In genomic region chr4:156779046-156779445, GRCh38 we compare ENCODE assay signal across 21 cellular contexts.
DNase-seq lines count a peak whose midpoint lies in the region; ATAC-seq and TF ChIP-seq lines count a peak whose summit lies in the region.
"Had no signal": no experiment of that assay in that cellular context is flagged by ENCODE, and none has a peak within 500 bp of the region (broad histone marks: within the 10 kb centered on the region; RNA-seq: fewer than 3 reads in every experiment).

No MANE protein-coding gene starts in this region.

- H3K4me3 ChIP-seq in PC-3 (ENCODE audit: low read length) (no peak overlapping the region), neural progenitor cell (no peak overlapping the region), PC-9 (no peak overlapping the region)
- no peak overlapping the region for H3K4me3 ChIP-seq in CD8-positive, alpha-beta memory T cell (ENCODE audit: low read length)

- CTCF ChIA-PET in PC-3 (lab: Charles Lee) (no interaction called here), PC-9 (lab: Charles Lee) (no interaction called here)
- CTCF ChIA-PET in CD8-positive, alpha-beta memory T cell (lab: Charles Lee): no interaction called here

- no peaks in the 10 kb centered on the region for H3K9me2 ChIP-seq in PC-3 (replicated peaks; ENCODE audit: low read length)
- H3K9me2 ChIP-seq in PC-9 (ENCODE audit: insufficient read depth): no peaks in the 10 kb centered on the region

- no peak overlapping the region for H3K4me3 Mint-ChIP-seq in neural progenitor cell
- H3K4me3 Mint-ChIP-seq in CD8-positive, alpha-beta memory T cell: no peak overlapping the region
- H3K4me3 Mint-ChIP-seq: activated CD4-positive, alpha-beta T cell treated with anti-CD3 and anti-CD28 coated beads, Interleukin-2, amount 10 ng/mL, durations not matched to agents 24 days and 14 days; activated naive CD8-positive, alpha-beta T cell treated with anti-CD3 and anti-CD28 coated beads, Interleukin-2, amount 10 ng/mL, durations not matched to agents 7 days and 5 days; activated T-cell treated with anti-CD3 and anti-CD28 coated beads, Interleukin-2, amount 50 U/mL, for 24 hours; B cell; naive B cell; type B pancreatic cell had no signal

- H3K27me3 ChIP-seq in PC-3 (ENCODE audit: low read length): no peaks in the 10 kb centered on the region
- no peaks in the 10 kb centered on the region for H3K27me3 ChIP-seq in neural progenitor cell
- H3K27me3 ChIP-seq in CD8-positive, alpha-beta memory T cell (ENCODE audit: insufficient read depth, low read length, poor library complexity, severe bottlenecking): no peaks in the 10 kb centered on the region
- H3K27me3 ChIP-seq in PC-9 (ENCODE audit: insufficient read depth, low read depth): no peaks in the 10 kb centered on the region

- ATAC-seq in PC-3: peak; percentile 35; the same call in 1 of the 2 replicates
- ATAC-seq: left colon had no signal

- no peaks in the 10 kb centered on the region for H3K9me3 Mint-ChIP-seq in neural progenitor cell
- H3K9me3 Mint-ChIP-seq in CD8-positive, alpha-beta memory T cell: peaks cover 1 to 14% (median 3%) of the 10 kb centered on the region in 5 donors
- H3K9me3 Mint-ChIP-seq: activated CD4-positive, alpha-beta T cell treated with anti-CD3 and anti-CD28 coated beads, Interleukin-2, amount 10 ng/mL, durations not matched to agents 24 days and 14 days; activated naive CD8-positive, alpha-beta T cell treated with anti-CD3 and anti-CD28 coated beads, Interleukin-2, amount 10 ng/mL, durations not matched to agents 7 days and 5 days; activated T-cell treated with anti-CD3 and anti-CD28 coated beads, Interleukin-2, amount 50 U/mL, for 24 hours had no signal

- H3K4me1 ChIP-seq in PC-3 (ENCODE audit: insufficient read depth, low read length) (peaks cover 62% of the 10 kb centered on the region), neural progenitor cell (no peaks in the 10 kb centered on the region), PC-9 (replicated peaks; ENCODE audit: insufficient read depth) (peaks cover 15% of the 10 kb centered on the region)
- no peaks in the 10 kb centered on the region for H3K4me1 ChIP-seq in CD8-positive, alpha-beta memory T cell (ENCODE audit: insufficient read depth, low read length)

- BruUV-seq in PC-3 (replicated peaks; lab: Mats Ljungman, UMichigan) (no TSS peak), PC-9 (replicated peaks; lab: Mats Ljungman, UMichigan) (no TSS peak)

- H4K20me1 ChIP-seq in PC-3 (ENCODE audit: low read length) (no peaks in the 10 kb centered on the region), neural progenitor cell (ENCODE audit: low read depth) (no peaks in the 10 kb centered on the region), PC-9 (ENCODE audit: insufficient read depth) (no peaks in the 10 kb centered on the region)

- H3K27ac ChIP-seq in PC-3 (ENCODE audit: low read length) (peak overlapping the region; percentile 79), neural progenitor cell (no peak overlapping the region), PC-9 (no peak overlapping the region)
- no peak overlapping the region for H3K27ac ChIP-seq in CD8-positive, alpha-beta memory T cell (ENCODE audit: low read depth, low read length)

- DNase-seq in EH (ENCODE audit: low read depth): peak; percentile 62
- peak; percentile 23 for DNase-seq in PC-3
- DNase-seq in fibroblast of gingiva (ENCODE audit: low read depth): peak; percentile 27
- no peak for DNase-seq in neural progenitor cell (ENCODE audit: low spot score)
- DNase-seq in CD8-positive, alpha-beta memory T cell: no peak
- no peak for DNase-seq in NCI-H2107 treated with DMSO at 0.1 percent for 48 hours (lab: John Stamatoyannopoulos, UW; ENCODE audit: unreplicated experiment)
- no peak for DNase-seq in kidney glomerular epithelial cell (lab: John Stamatoyannopoulos, UW)
- DNase-seq in PC-9: no peak
- DNase-seq: activated CD4-positive, alpha-beta T cell treated with anti-CD3 and anti-CD28 coated beads, Interleukin-2, amount 10 ng/mL, durations not matched to agents 24 days and 14 days; activated naive CD8-positive, alpha-beta T cell treated with anti-CD3 and anti-CD28 coated beads, Interleukin-2, amount 10 ng/mL, durations not matched to agents 7 days and 5 days; activated T-cell treated with anti-CD3 and anti-CD28 coated beads, Interleukin-2, amount 50 U/mL, for 24 hours; cerebellar nuclear complex; DMS 273 treated with DMSO at 0.1 percent for 48 hours; hippocampal formation; left colon; naive B cell; NCI-H1048; NCI-H2171 treated with DMSO at 0.1 percent for 48 hours; stimulated activated CD4-positive, alpha-beta T cell treated with anti-CD3 and anti-CD28 coated beads, Interleukin-4, amount 100 ng/mL, for 24 hours had no signal

- H3K9me3 ChIP-seq in PC-3 (ENCODE audit: low read length): no peaks in the 10 kb centered on the region
- H3K9me3 ChIP-seq in neural progenitor cell (ENCODE audit: low read depth): no peaks in the 10 kb centered on the region
- peaks cover 3% of the 10 kb centered on the region for H3K9me3 ChIP-seq in CD8-positive, alpha-beta memory T cell (ENCODE audit: low read length)
- no peaks in the 10 kb centered on the region for H3K9me3 ChIP-seq in PC-9 (ENCODE audit: insufficient read depth, low read depth)

- H3K79me2 ChIP-seq in PC-3 (ENCODE audit: low read length) (no peaks in the 10 kb centered on the region; the same call in 1 of the 2 replicates), neural progenitor cell (ENCODE audit: low read depth) (no peaks in the 10 kb centered on the region), PC-9 (ENCODE audit: low read depth) (no peaks in the 10 kb centered on the region)

- H3F3A ChIP-seq in PC-3 (ENCODE audit: low read length, unreplicated experiment): peaks cover 6% of the 10 kb centered on the region
- no peaks in the 10 kb centered on the region for H3F3A ChIP-seq in neural progenitor cell (ENCODE audit: low read depth)
- 0 out of 2 replicates have a peak, but pooled peaks cover 8% of the 10 kb centered on the region for H3F3A ChIP-seq in PC-9 (ENCODE audit: insufficient read depth, low read depth)

- H2AFZ ChIP-seq in PC-3 (ENCODE audit: low read length) (no peak overlapping the region), neural progenitor cell (replicated peaks) (no peak overlapping the region), PC-9 (no peak overlapping the region)

- H3K4me1 Mint-ChIP-seq in neural progenitor cell: peaks cover 4% of the 10 kb centered on the region
- no peaks in the 10 kb centered on the region for H3K4me1 Mint-ChIP-seq in CD8-positive, alpha-beta memory T cell
- H3K4me1 Mint-ChIP-seq: activated CD4-positive, alpha-beta T cell treated with anti-CD3 and anti-CD28 coated beads, Interleukin-2, amount 10 ng/mL, durations not matched to agents 24 days and 14 days; activated naive CD8-positive, alpha-beta T cell treated with anti-CD3 and anti-CD28 coated beads, Interleukin-2, amount 10 ng/mL, durations not matched to agents 7 days and 5 days; B cell had no signal

- POLR2A ChIA-PET in PC-3 (lab: Charles Lee; ENCODE audit: unreplicated experiment): no interaction called here
- POLR2A ChIA-PET in CD8-positive, alpha-beta memory T cell (lab: Charles Lee): no interaction called here
- POLR2A ChIA-PET in PC-9 (lab: Charles Lee; ENCODE audit: unreplicated experiment): no interaction called here

- TF ChIP-seq CTCF in PC-3 (conservative IDR thresholded peaks at IDR 0.05; ENCODE audit: low read depth, low read length) (no peak), neural progenitor cell (IDR thresholded peaks at IDR 0.05) (no peak), PC-9 (conservative IDR thresholded peaks at IDR 0.05) (no peak)

- intact Hi-C loops in PC-3 (cut with micrococcal nuclease): loop anchor here (2.0 to 10.0 kb wide), 3 partner anchors 178 to 204 kb away; no protein-coding TSS in a partner anchor
- intact Hi-C loops in PC-9 (cut with micrococcal nuclease; ENCODE audit: unreplicated experiment): loop anchor here (10.0 kb wide), 1 partner anchor 266 kb away; no protein-coding TSS in a partner anchor

- H3K9ac ChIP-seq in PC-3 (ENCODE audit: low read length): peak overlapping the region; percentile 30
- H3K9ac ChIP-seq in neural progenitor cell: no peak overlapping the region

- no peaks in the 10 kb centered on the region for H3K27me3 Mint-ChIP-seq in neural progenitor cell (ENCODE audit: insufficient read depth, low read depth)
- no peaks in the 10 kb centered on the region for H3K27me3 Mint-ChIP-seq in CD8-positive, alpha-beta memory T cell
- H3K27me3 Mint-ChIP-seq: activated CD4-positive, alpha-beta T cell treated with anti-CD3 and anti-CD28 coated beads, Interleukin-2, amount 10 ng/mL, durations not matched to agents 24 days and 14 days; activated naive CD8-positive, alpha-beta T cell treated with anti-CD3 and anti-CD28 coated beads, Interleukin-2, amount 10 ng/mL, durations not matched to agents 7 days and 5 days; activated T-cell treated with anti-CD3 and anti-CD28 coated beads, Interleukin-2, amount 50 U/mL, for 24 hours; B cell; naive B cell; type B pancreatic cell had no signal

- peak overlapping the region; percentile 67 for H3K4me2 ChIP-seq in PC-3 (ENCODE audit: low read length)
- H3K4me2 ChIP-seq in neural progenitor cell: no peak overlapping the region
- no peak overlapping the region for H3K4me2 ChIP-seq in PC-9

- H3K36me3 ChIP-seq in PC-3 (ENCODE audit: low read depth, low read length): no peaks in the 10 kb centered on the region
- no peaks in the 10 kb centered on the region for H3K36me3 ChIP-seq in neural progenitor cell
- H3K36me3 ChIP-seq in CD8-positive, alpha-beta memory T cell (ENCODE audit: insufficient read depth, low read length): no peaks in the 10 kb centered on the region
- H3K36me3 ChIP-seq in PC-9 (ENCODE audit: low read depth): no peaks in the 10 kb centered on the region

- H3K27ac Mint-ChIP-seq in neural progenitor cell: peak overlapping the region; percentile 64
- no peak overlapping the region for H3K27ac Mint-ChIP-seq in CD8-positive, alpha-beta memory T cell
- H3K27ac Mint-ChIP-seq: activated CD4-positive, alpha-beta T cell treated with anti-CD3 and anti-CD28 coated beads, Interleukin-2, amount 10 ng/mL, durations not matched to agents 24 days and 14 days; activated naive CD8-positive, alpha-beta T cell treated with anti-CD3 and anti-CD28 coated beads, Interleukin-2, amount 10 ng/mL, durations not matched to agents 7 days and 5 days; activated T-cell treated with anti-CD3 and anti-CD28 coated beads, Interleukin-2, amount 50 U/mL, for 24 hours; B cell; naive B cell; type B pancreatic cell had no signal

- H3K36me3 Mint-ChIP-seq in neural progenitor cell: peaks cover 7% of the 10 kb centered on the region
- H3K36me3 Mint-ChIP-seq in CD8-positive, alpha-beta memory T cell: no peaks in the 10 kb centered on the region
- H3K36me3 Mint-ChIP-seq: activated naive CD8-positive, alpha-beta T cell treated with anti-CD3 and anti-CD28 coated beads, Interleukin-2, amount 10 ng/mL, durations not matched to agents 7 days and 5 days; naive B cell had no signal

Comparison
In these comparisons a context has a peak if more than half of its experiments do, and no peak if none do; other contexts are left out.
1. DNase-seq: peak in EH (single experiment), PC-3 (single experiment) and fibroblast of gingiva (single experiment); none in neural progenitor cell (single experiment), CD8-positive, alpha-beta memory T cell (0 of 5), NCI-H2107 treated with DMSO at 0.1 percent for 48 hours (single experiment), kidney glomerular epithelial cell (single experiment) and PC-9 (0 of 2).